ENCODE assay signal across 14 cellular contexts in genomic region chr2:10125842-10126596, GRCh38. TPM values are rescaled to one million over a fixed set of nuclear protein-coding genes. Genes with fewer than 3 reads are reported as not detected.
DNase-seq lines count a peak whose midpoint lies in the region; ATAC-seq and TF ChIP-seq lines count a peak whose summit lies in the region.
"Had no signal": no experiment of that assay in that cellular context is flagged by ENCODE, and none has a peak within 500 bp of the region (broad histone marks: within the 10 kb centered on the region; RNA-seq: fewer than 3 reads in every experiment).

No MANE protein-coding gene starts in this region.

- no peak for TF ChIP-seq CTCF in glutamatergic neuron (IDR thresholded peaks at IDR 0.05; ENCODE audit: partially characterized antibody, unreplicated experiment)

- DNase-seq in SK-N-MC (ENCODE audit: low read depth, low spot score) (no peak), immature natural killer cell (no peak), glutamatergic neuron (no peak), NCI-H1417 (lab: John Stamatoyannopoulos, UW) (no peak)
- DNase-seq in effector memory CD4-positive, alpha-beta T cell: no peak
- DNase-seq: amygdala; CD8-positive, alpha-beta memory T cell; OCI-M1; stimulated activated CD4-positive, alpha-beta T cell treated with anti-CD3 and anti-CD28 coated beads, Interleukin-4, amount 100 ng/mL, for 24 hours; stomach had no signal

- H3K27me3 Mint-ChIP-seq in immature natural killer cell (ENCODE audit: low read depth in 3 of 3): peaks cover 7 to 13% (median 8%) of the 10 kb centered on the region in 3 donors
- H3K27me3 Mint-ChIP-seq in glutamatergic neuron (ENCODE audit: unreplicated experiment): peaks cover 3% of the 10 kb centered on the region

- H3K9me3 Mint-ChIP-seq in immature natural killer cell (no peaks in the 10 kb centered on the region), glutamatergic neuron (ENCODE audit: unreplicated experiment) (peaks cover 3% of the 10 kb centered on the region)
- H3K9me3 Mint-ChIP-seq: CD8-positive, alpha-beta memory T cell; mesothelial cell of epicardium had no signal

- peaks cover 64% of the 10 kb centered on the region for H3K79me2 ChIP-seq in ACC112 (ENCODE audit: control insufficient read depth, insufficient read depth, low read length, unreplicated experiment)

- H3K4me3 Mint-ChIP-seq in immature natural killer cell (peak overlapping the region in 4 of 5 donors; percentile 2 to 45 (median 14)), glutamatergic neuron (ENCODE audit: unreplicated experiment) (no peak overlapping the region)
- H3K4me3 Mint-ChIP-seq: mesothelial cell of epicardium had no signal

- peak overlapping the region in 3 of 6 donors; percentile 7 to 30 (median 26) for H3K27ac Mint-ChIP-seq in immature natural killer cell
- H3K27ac Mint-ChIP-seq in glutamatergic neuron (ENCODE audit: unreplicated experiment): no peak overlapping the region

- peaks cover 42% of the 10 kb centered on the region for H3K4me1 ChIP-seq in ACC112 (ENCODE audit: control insufficient read depth, insufficient read depth, low read length, unreplicated experiment)
- H3K4me1 ChIP-seq in effector memory CD4-positive, alpha-beta T cell (ENCODE audit: control insufficient read depth, insufficient read depth, low read length, poor library complexity, severe bottlenecking): peaks cover 29% of the 10 kb centered on the region

- H2AFZ ChIP-seq in ACC112 (ENCODE audit: low read length, unreplicated experiment): no peak overlapping the region

- H3K4me1 Mint-ChIP-seq in immature natural killer cell (peaks cover 41 to 61% of the 10 kb centered on the region in 2 donors), glutamatergic neuron (ENCODE audit: low read depth, unreplicated experiment) (peaks cover 10% of the 10 kb centered on the region)

- H3K36me3 Mint-ChIP-seq in immature natural killer cell (peaks cover 0 to 20% (median 8%) of the 10 kb centered on the region in 3 donors), glutamatergic neuron (ENCODE audit: unreplicated experiment) (no peaks in the 10 kb centered on the region)
- H3K36me3 Mint-ChIP-seq: CD8-positive, alpha-beta memory T cell had no signal

- no peaks in the 10 kb centered on the region for H3K27me3 ChIP-seq in ACC112 (ENCODE audit: insufficient read depth, low read length)
- H3K27me3 ChIP-seq in effector memory CD4-positive, alpha-beta T cell (replicated peaks; ENCODE audit: control insufficient read depth, insufficient read depth, low read length, poor library complexity, severe bottlenecking): peaks cover 16% of the 10 kb centered on the region

- H3K4me3 ChIP-seq in ACC112 (ENCODE audit: low read depth, low read length) (peak overlapping the region; percentile 47), GM08714 (ENCODE audit: low read length) (peak overlapping the region; percentile 30; the same call in 1 of the 2 replicates), SK-N-MC (no peak overlapping the region)
- H3K4me3 ChIP-seq in effector memory CD4-positive, alpha-beta T cell (ENCODE audit: insufficient read depth, low read depth, low read length, poor library complexity, severe bottlenecking): no peak overlapping the region
- H3K4me3 ChIP-seq: stomach had no signal

- no peak for ATAC-seq in GM18498 (IDR thresholded peaks at IDR 0.05; ENCODE audit: unreplicated experiment)

- H3K9me3 ChIP-seq in SK-N-MC (ENCODE audit: low read depth, low read length): no peaks in the 10 kb centered on the region
- no peaks in the 10 kb centered on the region for H3K9me3 ChIP-seq in effector memory CD4-positive, alpha-beta T cell (ENCODE audit: control insufficient read depth, low read length)
- H3K9me3 ChIP-seq: stomach had no signal

- H3K9ac ChIP-seq in SK-N-MC (ENCODE audit: insufficient read length): peak overlapping the region; percentile 46

- 0 out of 2 replicates have a peak overlapping the region, but pooled peaks have one; percentile 10 for H3K27ac ChIP-seq in ACC112 (ENCODE audit: low read depth, low read length)
- H3K27ac ChIP-seq in SK-N-MC: 0 out of 2 replicates have a peak overlapping the region, but pooled peaks have one; percentile 10
- no peak overlapping the region for H3K27ac ChIP-seq in effector memory CD4-positive, alpha-beta T cell (ENCODE audit: insufficient read depth, low read length, poor library complexity, severe bottlenecking)
- H3K27ac ChIP-seq: stomach had no signal

- H3K36me3 ChIP-seq in ACC112 (ENCODE audit: insufficient read depth, low read length) (peaks cover 25% of the 10 kb centered on the region), SK-N-MC (ENCODE audit: insufficient read depth, low read length) (peaks cover 79% of the 10 kb centered on the region)
- no peaks in the 10 kb centered on the region for H3K36me3 ChIP-seq in effector memory CD4-positive, alpha-beta T cell (ENCODE audit: control insufficient read depth, insufficient read depth, low read length)
- H3K36me3 ChIP-seq: stomach had no signal

RNA-seq across cellular contexts. Expression of gene RRM2, which starts 3.5 kb away (rescaled TPM):
- 10 to 100 TPM in 1 of 3 donors, 1 to 10 TPM in 2; 4.9 to 11.3 (median 9.8) TPM for polyA plus RNA-seq in immature natural killer cell
- 21.2 TPM for total RNA-seq in glutamatergic neuron (ENCODE audit: unreplicated experiment)

RNA-seq across cellular contexts. Expression of gene CYS1, which starts 45.8 kb away (rescaled TPM):
- polyA plus RNA-seq in immature natural killer cell: not detected
- not detected for total RNA-seq in glutamatergic neuron (ENCODE audit: unreplicated experiment)

Comparison
In these comparisons a context has a peak if more than half of its experiments do, and no peak if none do; other contexts are left out.
1. H3K4me3 ChIP-seq: peak in ACC112 (single experiment) and GM08714 (single experiment); none in SK-N-MC (single experiment) and effector memory CD4-positive, alpha-beta T cell (single experiment).